ENCODE assay signal across 8 cellular contexts in genomic region chr2:111433892-111434607, GRCh38.
DNase-seq lines count a peak whose midpoint lies in the region; ATAC-seq, FAIRE-seq and TF ChIP-seq lines count a peak whose summit lies in the region.
"Not testable (repeated sequence)": the region's sequence is repeated elsewhere in the genome, so short reads cannot be mapped to it uniquely, and the experiment has no call there.

No MANE protein-coding gene starts in this region.

- H3K4me3 ChIP-seq in OCI-LY7 (ENCODE audit: low read depth, low read length, poor library complexity, severe bottlenecking); K562; fibroblast of lung (replicated peaks in 1 of 4; ENCODE audit: control extremely low read depth in 1 of 4, insufficient read depth in 1 of 4, low read depth in 3 of 4, low read length in 4 of 4): not testable (repeated sequence)

- not testable (repeated sequence) for BruUV-seq in OCI-LY7 (replicated peaks; lab: Mats Ljungman, UMichigan); K562 (replicated peaks; lab: Mats Ljungman, UMichigan)

- H3K27me3 ChIP-seq in K562 (ENCODE audit: control insufficient read depth in 2 of 2, insufficient read depth in 2 of 2, low read length in 2 of 2); fibroblast of lung (ENCODE audit: control insufficient read depth, insufficient read depth, low read length): not testable (repeated sequence)

- H3K4me2 ChIP-seq in OCI-LY7 (ENCODE audit: low read length); K562 (ENCODE audit: insufficient read depth, low read length); fibroblast of lung (ENCODE audit: extremely low read depth, insufficient read depth, low read length): not testable (repeated sequence)

- H3K79me2 ChIP-seq in OCI-LY7 (ENCODE audit: insufficient read depth, low read depth, low read length), result not testable (repeated sequence)
- H3K79me2 ChIP-seq in K562 (ENCODE audit: control insufficient read depth, insufficient read depth, low read length) (peaks cover 51% of the 10 kb centered on the region), fibroblast of lung (ENCODE audit: control insufficient read depth, insufficient read depth, low read length) (peaks cover 30% of the 10 kb centered on the region)

- H3K27ac Mint-ChIP-seq in activated B cell treated with CpG ODN at 0.5 μM for 24 hours (peak overlapping the region; percentile 46), memory B cell (peak overlapping the region; percentile 53)
- H3K27ac Mint-ChIP-seq in stimulated activated naive CD8-positive, alpha-beta T cell treated with anti-CD3 and anti-CD28 coated beads, Interleukin-15, Interleukin-2, amounts not matched to agents 100 ng/mL and 50 ng/mL, for 24 hours, result peak overlapping the region; percentile 11

- POLR2A ChIA-PET in OCI-LY7 (lab: Charles Lee); activated B cell treated with CpG ODN at 0.5 μM for 24 hours (lab: Charles Lee); K562 (lab: Yijun Ruan, JAX): not testable (repeated sequence)

- H3K9ac ChIP-seq in K562 (ENCODE audit: insufficient read depth in 1 of 2, low read depth in 2 of 2, low read length in 2 of 2); fibroblast of lung (ENCODE audit: insufficient read depth, low read length): not testable (repeated sequence)

- TF ChIP-seq EP300 in K562 (IDR thresholded peaks at IDR 0.05; ENCODE audit: low read length), result peak; percentile 61

- not testable (repeated sequence) for H2AFZ ChIP-seq in OCI-LY7 (ENCODE audit: low read length); K562 (ENCODE audit: low read depth, low read length); fibroblast of lung (ENCODE audit: low read length)

- 0% methylated on average over 4 of the region's 5 CpGs for WGBS in K562 (ENCODE audit: insufficient coverage, low coverage, missing lambda C conversion rate)

- not testable (repeated sequence) for TF ChIP-seq POLR2A in K562 (conservative IDR thresholded peaks at IDR 0.05)

- in situ Hi-C loops in K562 (cut with MboI), result not testable (repeated sequence)

- intact Hi-C loops in OCI-LY7 (cut with micrococcal nuclease; ENCODE audit: unreplicated experiment); activated B cell treated with CpG ODN at 0.5 μM for 24 hours (cut with micrococcal nuclease); K562 (cut with micrococcal nuclease): not testable (repeated sequence)

- not testable (repeated sequence) for H4K20me1 ChIP-seq in OCI-LY7 (ENCODE audit: insufficient read depth, low read length); K562 (replicated peaks; ENCODE audit: control insufficient read depth, insufficient read depth, low read length); fibroblast of lung (ENCODE audit: control insufficient read depth, extremely low read depth, insufficient read depth, low read length)

- CTCF ChIA-PET in OCI-LY7 (lab: Charles Lee; ENCODE audit: unreplicated experiment); activated B cell treated with CpG ODN at 0.5 μM for 24 hours (lab: Charles Lee); K562 (lab: Yijun Ruan, JAX; ENCODE audit: low intra/inter-chr PET ratio): not testable (repeated sequence)

- DNase-seq in COLO829 (ENCODE audit: low spot score) (peak; percentile 41), OCI-LY7 (ENCODE audit: low spot score) (peak; percentile 12), K562 (ENCODE audit: extremely low read depth in 1 of 4, low spot score in 3 of 4) (peak; percentile 53 to 89 (median 62)), fibroblast of lung (ENCODE audit: low read depth in 2 of 2) (peak; percentile 17 to 30), foreskin melanocyte (peak; percentile 71)
- DNase-seq in activated B cell treated with CpG ODN at 0.5 μM for 24 hours; memory B cell (ENCODE audit: low spot score in 2 of 2): not testable (repeated sequence)

- not testable (repeated sequence) for H3K9me3 ChIP-seq in OCI-LY7 (ENCODE audit: low read length); K562 (replicated peaks; ENCODE audit: control insufficient read depth, insufficient read depth, low read depth, low read length); fibroblast of lung (ENCODE audit: control insufficient read depth, insufficient read depth, low read depth, low read length)

- TF ChIP-seq CTCF in OCI-LY7 (conservative IDR thresholded peaks at IDR 0.05; ENCODE audit: low read length); activated B cell treated with CpG ODN at 0.5 μM for 24 hours (IDR thresholded peaks at IDR 0.05); K562 (IDR thresholded peaks at IDR 0.05 in 2 of 3, conservative IDR thresholded peaks at IDR 0.05 in 1 of 3; ENCODE audit: insufficient read depth in 2 of 3, low read depth in 1 of 3, low read length in 3 of 3); fibroblast of lung (conservative IDR thresholded peaks at IDR 0.05 in 1 of 2, IDR thresholded peaks at IDR 0.05 in 1 of 2; ENCODE audit: low read depth in 1 of 2, low read length in 2 of 2): not testable (repeated sequence)

- not testable (repeated sequence) for H3K27ac ChIP-seq in OCI-LY7 (ENCODE audit: low read depth, low read length, poor library complexity, severe bottlenecking); K562 (ENCODE audit: extremely low read depth, low read depth, low read length); fibroblast of lung (ENCODE audit: insufficient read depth, low read length)

- H3K9me2 ChIP-seq in OCI-LY7 (ENCODE audit: insufficient read depth, low read length), result not testable (repeated sequence)

- FAIRE-seq in K562 (lab: Jason Lieb, UNC), result peak; percentile 91

- H3K36me3 Mint-ChIP-seq in activated B cell treated with CpG ODN at 0.5 μM for 24 hours (ENCODE audit: low read depth); memory B cell; stimulated activated naive CD8-positive, alpha-beta T cell treated with anti-CD3 and anti-CD28 coated beads, Interleukin-15, Interleukin-2, amounts not matched to agents 100 ng/mL and 50 ng/mL, for 24 hours (ENCODE audit: low read depth): not testable (repeated sequence)

- H3K9me3 Mint-ChIP-seq in activated B cell treated with CpG ODN at 0.5 μM for 24 hours; memory B cell; stimulated activated naive CD8-positive, alpha-beta T cell treated with anti-CD3 and anti-CD28 coated beads, Interleukin-15, Interleukin-2, amounts not matched to agents 100 ng/mL and 50 ng/mL, for 24 hours: not testable (repeated sequence)

- not testable (repeated sequence) for TF ChIP-seq RAD21 in K562 (CRISPR knock-in tag; conservative IDR thresholded peaks at IDR 0.05 in 1 of 2, IDR thresholded peaks at IDR 0.05 in 1 of 2)

- ATAC-seq in activated B cell treated with CpG ODN at 0.5 μM for 24 hours (ENCODE audit: low read depth); memory B cell (ENCODE audit: low read depth): not testable (repeated sequence)
- peak; percentile 63 for ATAC-seq in K562

- H3K27me3 Mint-ChIP-seq in activated B cell treated with CpG ODN at 0.5 μM for 24 hours; memory B cell; stimulated activated naive CD8-positive, alpha-beta T cell treated with anti-CD3 and anti-CD28 coated beads, Interleukin-15, Interleukin-2, amounts not matched to agents 100 ng/mL and 50 ng/mL, for 24 hours: not testable (repeated sequence)

- not testable (repeated sequence) for H3K4me3 Mint-ChIP-seq in activated B cell treated with CpG ODN at 0.5 μM for 24 hours; memory B cell; stimulated activated naive CD8-positive, alpha-beta T cell treated with anti-CD3 and anti-CD28 coated beads, Interleukin-15, Interleukin-2, amounts not matched to agents 100 ng/mL and 50 ng/mL, for 24 hours

- not testable (repeated sequence) for H3K36me3 ChIP-seq in OCI-LY7 (ENCODE audit: insufficient read depth, low read length); K562 (ENCODE audit: control insufficient read depth, insufficient read depth, low read length); fibroblast of lung (ENCODE audit: control insufficient read depth, insufficient read depth, low read length)

- H3K9me1 ChIP-seq in K562 (ENCODE audit: control insufficient read depth, insufficient read depth, low read length), result not testable (repeated sequence)

- H3K4me1 ChIP-seq in OCI-LY7 (ENCODE audit: insufficient read depth, low read length, poor library complexity, severe bottlenecking) (peaks cover 61% of the 10 kb centered on the region), K562 (replicated peaks in 1 of 2; ENCODE audit: control insufficient read depth in 2 of 2, insufficient read depth in 2 of 2, low read length in 2 of 2) (peaks cover 7 to 11% of the 10 kb centered on the region in 2 experiments; a peak in 3 of 5 replicates)
- not testable (repeated sequence) for H3K4me1 ChIP-seq in fibroblast of lung (ENCODE audit: control insufficient read depth, extremely low read depth, insufficient read depth, low read length)

- peaks cover 24% of the 10 kb centered on the region for H3K4me1 Mint-ChIP-seq in activated B cell treated with CpG ODN at 0.5 μM for 24 hours
- peaks cover 10% of the 10 kb centered on the region for H3K4me1 Mint-ChIP-seq in memory B cell
- peaks cover 30% of the 10 kb centered on the region for H3K4me1 Mint-ChIP-seq in stimulated activated naive CD8-positive, alpha-beta T cell treated with anti-CD3 and anti-CD28 coated beads, Interleukin-15, Interleukin-2, amounts not matched to agents 100 ng/mL and 50 ng/mL, for 24 hours (ENCODE audit: low read depth)

TF ChIP-seq in K562, 482 proteins besides CTCF, POLR2A, EP300 and RAD21 (continues in another document):
- TF ChIP-seq FOXM1 (IDR thresholded peaks at IDR 0.05; ENCODE audit: low read depth) (peak; percentile 65; the same call in 1 of the 2 replicates), PML (IDR thresholded peaks at IDR 0.05; ENCODE audit: low read length) (peak; percentile 63)
- TF ChIP-seq FOXM1 (CRISPR knock-in tag; IDR thresholded peaks at IDR 0.05; ENCODE audit: low read depth), result not testable (repeated sequence)
